ENCODE assay signal across 1 cellular context in genomic region chr17:50094753-50095616, GRCh38.
A peak's percentile ranks its signal among the peaks of the same experiment; 100 is the strongest.
TF ChIP-seq lines count a peak whose summit lies in the region.

Gene PDK2, plus strand, starts transcription at chr17:50095351. Its CDS starts 85 bp downstream, at chr17:50095436.

TF ChIP-seq in HepG2, 621 proteins besides CTCF, POLR2A, EP300 and RAD21 (continued from another document and continues in another):
- TF ChIP-seq MYPOP (CRISPR knock-in tag; IDR thresholded peaks at IDR 0.05) (no peak; the same call in none of the 2 replicates), ZFP41 (CRISPR knock-in tag; IDR thresholded peaks at IDR 0.05; ENCODE audit: borderline replicate concordance) (0 out of 2 replicates have a peak, but pooled peaks have one; percentile 55), SMAD1 (CRISPR knock-in tag; IDR thresholded peaks at IDR 0.05; ENCODE audit: borderline replicate concordance, low read depth) (no peak), HOXA7 (CRISPR knock-in tag; IDR thresholded peaks at IDR 0.05) (peak; percentile 63; the same call in 1 of the 2 replicates), ZNF773 (CRISPR knock-in tag; IDR thresholded peaks at IDR 0.05; ENCODE audit: borderline replicate concordance) (no peak), FOXC1 (CRISPR knock-in tag; IDR thresholded peaks at IDR 0.05; ENCODE audit: borderline replicate concordance) (peak; percentile 73; the same call in 1 of the 2 replicates), KMT2A (CRISPR knock-in tag; IDR thresholded peaks at IDR 0.05) (peak; percentile 64), HNRNPL (IDR thresholded peaks at IDR 0.05; ENCODE audit: low read depth, low read length) (0 out of 2 replicates have a peak, but pooled peaks have one; percentile 45), YEATS2 (CRISPR knock-in tag; IDR thresholded peaks at IDR 0.05; ENCODE audit: borderline replicate concordance) (peak; percentile 74; the same call in 1 of the 2 replicates), ATF7-NPFF (CRISPR knock-in tag; IDR thresholded peaks at IDR 0.05; ENCODE audit: low read depth) (peak; percentile 65; the same call in 1 of the 2 replicates), TSC22D2 (CRISPR knock-in tag; IDR thresholded peaks at IDR 0.05; ENCODE audit: borderline replicate concordance) (peak; percentile 81; the same call in 1 of the 2 replicates), HOXA9 (CRISPR knock-in tag; IDR thresholded peaks at IDR 0.05; ENCODE audit: borderline replicate concordance) (peak; percentile 64; the same call in 1 of the 2 replicates), TOE1 (CRISPR knock-in tag; IDR thresholded peaks at IDR 0.05) (0 out of 2 replicates have a peak, but pooled peaks have one; percentile 66), ZNF841 (CRISPR knock-in tag; IDR thresholded peaks at IDR 0.05; ENCODE audit: borderline replicate concordance) (no peak), ZNF674 (CRISPR knock-in tag; IDR thresholded peaks at IDR 0.05; ENCODE audit: low read depth) (no peak), ZNF512B (CRISPR knock-in tag; IDR thresholded peaks at IDR 0.05; ENCODE audit: borderline replicate concordance) (no peak), ZNF350 (CRISPR knock-in tag; IDR thresholded peaks at IDR 0.05; ENCODE audit: borderline replicate concordance, low read depth) (peak; percentile 82; the same call in 1 of the 2 replicates), MXD4 (CRISPR knock-in tag; IDR thresholded peaks at IDR 0.05) (peak; percentile 87), ZMYM2 (CRISPR knock-in tag; IDR thresholded peaks at IDR 0.05) (no peak; the same call in 1 of the 2 replicates), SRSF4 (IDR thresholded peaks at IDR 0.05; ENCODE audit: low read depth, low read length, poor library complexity, severe bottlenecking) (no peak), ZNF543 (CRISPR knock-in tag; IDR thresholded peaks at IDR 0.05) (no peak), DMAP1 (CRISPR knock-in tag; IDR thresholded peaks at IDR 0.05) (peak; percentile 80), ZNF292 (CRISPR knock-in tag; IDR thresholded peaks at IDR 0.05; ENCODE audit: borderline replicate concordance, low read depth) (no peak), ZNF569 (CRISPR knock-in tag; IDR thresholded peaks at IDR 0.05; ENCODE audit: borderline replicate concordance) (no peak), HOXA5 (CRISPR knock-in tag; IDR thresholded peaks at IDR 0.05) (peak; percentile 87), ZSCAN22 (CRISPR knock-in tag; IDR thresholded peaks at IDR 0.05) (no peak), ZFP36L2 (CRISPR knock-in tag; IDR thresholded peaks at IDR 0.05) (no peak), CCAR2 (optimal IDR thresholded peaks at IDR 0.05; ENCODE audit: low read depth, low read length) (no peak), ZBTB10 (CRISPR knock-in tag; IDR thresholded peaks at IDR 0.05; ENCODE audit: borderline replicate concordance) (peak; percentile 99), ZNF512 (CRISPR knock-in tag; IDR thresholded peaks at IDR 0.05) (no peak), BORCS8-MEF2B (CRISPR knock-in tag; IDR thresholded peaks at IDR 0.05) (peak; percentile 81; the same call in 1 of the 2 replicates), HNF1B (CRISPR knock-in tag; IDR thresholded peaks at IDR 0.05) (peak; percentile 90), ZNF205 (CRISPR knock-in tag; IDR thresholded peaks at IDR 0.05) (0 out of 2 replicates have a peak, but pooled peaks have one; percentile 55), TFDP1 (CRISPR knock-in tag; IDR thresholded peaks at IDR 0.05; ENCODE audit: borderline replicate concordance) (peak; percentile 84; the same call in 1 of the 2 replicates), IRF1 (CRISPR knock-in tag; IDR thresholded peaks at IDR 0.05; ENCODE audit: low read depth) (no peak), ZSCAN20 (CRISPR knock-in tag; IDR thresholded peaks at IDR 0.05; ENCODE audit: borderline replicate concordance) (no peak), NFYC (CRISPR knock-in tag; IDR thresholded peaks at IDR 0.05) (peak; percentile 100), SRY (CRISPR knock-in tag; IDR thresholded peaks at IDR 0.05) (0 out of 2 replicates have a peak, but pooled peaks have one; percentile 48), SYNCRIP (IDR thresholded peaks at IDR 0.05; ENCODE audit: insufficient read depth, low read depth, low read length) (no peak), KDM1A (CRISPR knock-in tag; IDR thresholded peaks at IDR 0.05) (no peak), ZNF672 (CRISPR knock-in tag; IDR thresholded peaks at IDR 0.05) (no peak), ZNF703 (CRISPR knock-in tag; IDR thresholded peaks at IDR 0.05; ENCODE audit: borderline replicate concordance) (0 out of 2 replicates have a peak, but pooled peaks have one; percentile 39), SOX6 (IDR thresholded peaks at IDR 0.05) (no peak), SOX6 (CRISPR knock-in tag; IDR thresholded peaks at IDR 0.05) (peak; percentile 74), PAWR (CRISPR knock-in tag; IDR thresholded peaks at IDR 0.05; ENCODE audit: borderline replicate concordance) (0 out of 2 replicates have a peak, but pooled peaks have one; percentile 57), REPIN1 (CRISPR knock-in tag; IDR thresholded peaks at IDR 0.05; ENCODE audit: borderline replicate concordance, low read depth) (peak; percentile 91), CAMTA2 (CRISPR knock-in tag; IDR thresholded peaks at IDR 0.05; ENCODE audit: borderline replicate concordance) (no peak; the same call in 1 of the 2 replicates), AFF4 (CRISPR knock-in tag; IDR thresholded peaks at IDR 0.05) (peak; percentile 31; the same call in 1 of the 2 replicates), TRIM24 (CRISPR knock-in tag; IDR thresholded peaks at IDR 0.05) (no peak), KDM3A (CRISPR knock-in tag; IDR thresholded peaks at IDR 0.05; ENCODE audit: low read depth) (peak; percentile 92), CC2D1A (CRISPR knock-in tag; IDR thresholded peaks at IDR 0.05) (peak; percentile 79; the same call in 1 of the 2 replicates), SATB2 (CRISPR knock-in tag; IDR thresholded peaks at IDR 0.05) (peak; percentile 64; the same call in 1 of the 2 replicates), ZNF563 (CRISPR knock-in tag; IDR thresholded peaks at IDR 0.05) (no peak; the same call in 1 of the 2 replicates), ZNF460 (CRISPR knock-in tag; IDR thresholded peaks at IDR 0.05; ENCODE audit: borderline replicate concordance) (no peak)
